Comparison of ENCODE assay signal across 32 cellular contexts in the genomic region with DNA sequence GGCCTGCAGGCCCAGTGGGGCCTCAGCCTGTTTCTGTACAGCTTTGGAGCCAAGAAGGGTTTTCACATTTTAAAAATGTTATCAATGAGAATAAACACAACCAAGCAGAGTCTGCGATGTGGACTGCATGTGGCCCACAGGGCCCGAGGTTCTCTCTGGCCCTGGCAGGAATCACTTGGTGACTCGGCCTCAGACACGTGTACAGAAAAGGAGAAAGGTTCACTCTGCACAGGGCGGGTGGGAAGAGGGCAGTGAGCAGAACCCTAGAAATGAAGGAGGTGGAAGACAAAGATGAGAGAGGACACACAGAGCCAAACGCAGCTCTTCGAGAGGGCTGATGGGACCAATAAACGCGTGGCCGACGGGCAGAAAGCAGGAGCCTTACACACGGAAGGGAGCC. TPM values are rescaled to one million over a fixed set of nuclear protein-coding genes. Genes with fewer than 3 reads are reported as not detected.
"Had no signal": no experiment of that assay in that cellular context is flagged by ENCODE, and none has a peak within 500 bp of the region (broad histone marks: within the 10 kb centered on the region; RNA-seq: fewer than 3 reads in every experiment).

No MANE protein-coding gene starts in this region.

- H3K4me1 ChIP-seq: colonic mucosa, foreskin keratinocyte, parathyroid adenoma, prostate gland, suprapubic skin had no signal

- H3K4me3 ChIP-seq: colonic mucosa, esophagus muscularis mucosa, gastroesophageal sphincter, heart left ventricle, hepatocyte, left lung, mucosa of descending colon, prostate gland, right atrium auricular region, smooth muscle cell, suprapubic skin, vagina had no signal

- H3K4me3 Mint-ChIP-seq: dendritic cell treated with granulocyte-macrophage colony-stimulating factor and Interleukin-4, amounts not matched to agents 40 ng/mL and 50 ng/mL, for 4 days; memory B cell; stimulated activated naive CD8-positive, alpha-beta T cell treated with anti-CD3 and anti-CD28 coated beads, Interleukin-15, amount 100 ng/mL, for 72 hours had no signal

- H3K27ac Mint-ChIP-seq: dendritic cell treated with granulocyte-macrophage colony-stimulating factor and Interleukin-4, amounts not matched to agents 40 ng/mL and 50 ng/mL, for 4 days; memory B cell; naive B cell; stimulated activated naive CD8-positive, alpha-beta T cell treated with anti-CD3 and anti-CD28 coated beads, Interleukin-15, amount 100 ng/mL, for 72 hours had no signal

- H3K27me3 ChIP-seq: colonic mucosa, esophagus muscularis mucosa, foreskin keratinocyte, gastroesophageal sphincter, heart left ventricle, hepatocyte, left lung, right atrium auricular region, suprapubic skin, vagina had no signal

- H3K27ac ChIP-seq: colonic mucosa, esophagus muscularis mucosa, foreskin keratinocyte, gastroesophageal sphincter, heart left ventricle, hepatocyte, left lung, parathyroid adenoma, prostate gland, right atrium auricular region, suprapubic skin, vagina had no signal

- H3K36me3 ChIP-seq: colonic mucosa, prostate gland, right atrium auricular region, vagina had no signal

- DNase-seq: colonic mucosa; effector CD8-positive, alpha-beta T cell; foreskin keratinocyte; heart left ventricle; left cardiac atrium; naive B cell; stimulated activated CD4-positive, alpha-beta T cell treated with anti-CD3 and anti-CD28 coated beads, Interleukin-12 subunit alpha, Interleukin-12 subunit beta, amount 100 ng/mL, for 4 hours; stimulated activated CD4-positive, alpha-beta T cell treated with anti-CD3 and anti-CD28 coated beads, Interleukin-1b, Interleukin-23, amount 100 ng/mL, for 48 hours; stimulated activated CD4-positive, alpha-beta T cell treated with anti-CD3 and anti-CD28 coated beads, Interleukin-4, amount 100 ng/mL, for 1 hour; stimulated activated CD8-positive, alpha-beta memory T cell treated with anti-CD3 and anti-CD28 coated beads, Interleukin-4, amount 100 ng/mL, for 48 hours; stimulated activated naive CD4-positive, alpha-beta T cell; stimulated activated naive CD8-positive, alpha-beta T cell treated with anti-CD3 and anti-CD28 coated beads, Interleukin-15, amount 100 ng/mL, for 72 hours; trophoblast cell had no signal

- ATAC-seq: foreskin keratinocyte; gastroesophageal sphincter; heart left ventricle; left cardiac atrium; left lung; mucosa of descending colon; sciatic nerve; stimulated activated naive CD8-positive, alpha-beta T cell treated with anti-CD3 and anti-CD28 coated beads, Interleukin-15, amount 100 ng/mL, for 72 hours had no signal

- H3K9me3 ChIP-seq: colonic mucosa, esophagus muscularis mucosa, gastroesophageal sphincter, heart left ventricle, left lung, mucosa of descending colon, prostate gland, right atrium auricular region, suprapubic skin, vagina had no signal

- H3K27me3 Mint-ChIP-seq: stimulated activated naive CD8-positive, alpha-beta T cell treated with anti-CD3 and anti-CD28 coated beads, Interleukin-15, amount 100 ng/mL, for 72 hours had no signal

- H3K9me3 Mint-ChIP-seq: dendritic cell treated with granulocyte-macrophage colony-stimulating factor and Interleukin-4, amounts not matched to agents 40 ng/mL and 50 ng/mL, for 4 days; memory B cell; stimulated activated naive CD8-positive, alpha-beta T cell treated with anti-CD3 and anti-CD28 coated beads, Interleukin-15, amount 100 ng/mL, for 72 hours had no signal

- H3K9ac ChIP-seq: parathyroid adenoma had no signal

- FAIRE-seq: endothelial cell of umbilical vein had no signal

RNA-seq across cellular contexts. Expression of a gene that starts 11.6 kb away (rescaled TPM):
- total RNA-seq: chondrocyte, colonic mucosa, esophagus muscularis mucosa, fibroblast of lung, left cardiac atrium, mucosa of descending colon, osteoblast, right atrium auricular region, sciatic nerve had no signal
- polyA plus RNA-seq: fibroblast of lung, neural cell had no signal
